Comparison of ENCODE assay signal across 19 cellular contexts in genomic region chr10:49363309-49364031, GRCh38. TPM values are rescaled to one million over a fixed set of nuclear protein-coding genes. Genes with fewer than 3 reads are reported as not detected.
DNase-seq lines count a peak whose midpoint lies in the region; ATAC-seq and TF ChIP-seq lines count a peak whose summit lies in the region.
"Had no signal": no experiment of that assay in that cellular context is flagged by ENCODE, and none has a peak within 500 bp of the region (broad histone marks: within the 10 kb centered on the region; RNA-seq: fewer than 3 reads in every experiment).

No MANE protein-coding gene starts in this region.

- no peaks in the 10 kb centered on the region for H3K4me1 ChIP-seq in RWPE2 (ENCODE audit: insufficient read depth, poor library complexity, severe bottlenecking)
- peaks cover 2 to 22% of the 10 kb centered on the region in 2 donors for H3K4me1 ChIP-seq in left lung
- H3K4me1 ChIP-seq in sigmoid colon: peaks cover 0 to 14% (median 5%) of the 10 kb centered on the region in 4 donors

- TF ChIP-seq CTCF in RWPE2 (IDR thresholded peaks at IDR 0.05; ENCODE audit: poor library complexity, severe bottlenecking) (no peak), left lung (IDR thresholded peaks at IDR 0.05) (no peak), sigmoid colon (IDR thresholded peaks at IDR 0.05) (no peak)

- H3K9me3 ChIP-seq in RWPE2 (ENCODE audit: severe bottlenecking) (no peaks in the 10 kb centered on the region), left lung (no peaks in the 10 kb centered on the region), sigmoid colon (no peaks in the 10 kb centered on the region)
- H3K9me3 ChIP-seq: SK-N-SH had no signal

- DNase-seq in D341Med (ENCODE audit: low spot score): peak; percentile 23
- DNase-seq in RWPE2 (ENCODE audit: low spot score): peak; percentile 20
- no peak for DNase-seq in left lung
- DNase-seq in sigmoid colon: peak; percentile 44
- DNase-seq in NCI-H1436 (lab: John Stamatoyannopoulos, UW): no peak
- DNase-seq in NCI-H2196 (lab: John Stamatoyannopoulos, UW; ENCODE audit: unreplicated experiment): no peak
- DNase-seq in NCI-H510A treated with DMSO at 0.1 percent for 48 hours (lab: John Stamatoyannopoulos, UW): no peak
- DNase-seq: AML-193; Karpas-422; NCI-H1436 treated with DMSO at 0.1 percent for 48 hours; NCI-H2029; NCI-H446; NK-92 treated with Interleukin-12 subunit alpha and Interleukin-12 subunit beta, amount 100 ng/mL, for 24 hours; OCI-M1; SHP77; SK-N-SH had no signal

- TF ChIP-seq POLR2A in sigmoid colon (IDR thresholded peaks at IDR 0.05): no peak

- H3K36me3 ChIP-seq in RWPE2 (ENCODE audit: low read depth): no peaks in the 10 kb centered on the region
- no peaks in the 10 kb centered on the region for H3K36me3 ChIP-seq in left lung
- no peaks in the 10 kb centered on the region for H3K36me3 ChIP-seq in sigmoid colon

- TF ChIP-seq EP300 in sigmoid colon (IDR thresholded peaks at IDR 0.05): no peak

- no peak overlapping the region for H3K27ac ChIP-seq in RWPE2 (ENCODE audit: poor library complexity, severe bottlenecking)
- no peak overlapping the region for H3K27ac ChIP-seq in left lung
- H3K27ac ChIP-seq in sigmoid colon: no peak overlapping the region
- H3K27ac ChIP-seq: C4-2B had no signal

- H3K27me3 ChIP-seq in RWPE2 (ENCODE audit: insufficient read depth, poor library complexity, severe bottlenecking): no peaks in the 10 kb centered on the region
- H3K27me3 ChIP-seq in left lung: no peaks in the 10 kb centered on the region
- H3K27me3 ChIP-seq in sigmoid colon: no peaks in the 10 kb centered on the region

- H3K4me3 ChIP-seq in RWPE2 (ENCODE audit: severe bottlenecking) (no peak overlapping the region), left lung (no peak overlapping the region), sigmoid colon (no peak overlapping the region)

- intact Hi-C loops in left lung (cut with DNase I): no loop called here
- intact Hi-C loops in sigmoid colon (cut with DNase I): no loop called here

- 80 to 86% methylated on average over 8 of the region's 8 CpGs for WGBS in sigmoid colon, 2 donors

- no peak for ATAC-seq in RWPE2 (ENCODE audit: low read depth)
- ATAC-seq in left lung: peak; percentile 27

RNA-seq across cellular contexts. Expression of gene DRGX, which starts 32.4 kb away (rescaled TPM):
- total RNA-seq in left lung: under 1 TPM in 1 of 2 donors, not detected in 1; 0.45 TPM
- total RNA-seq in sigmoid colon: not detected
- under 1 TPM in 2 of 3 donors, not detected in 1; 0.23 to 0.42 TPM for polyA plus RNA-seq in sigmoid colon
- total RNA-seq: MCF 10A had no signal
- polyA plus RNA-seq: IgD-negative memory B cell, SK-N-SH had no signal

Comparison
In these comparisons a context has a peak if more than half of its experiments do, and no peak if none do; other contexts are left out.
1. DNase-seq: peak in D341Med (single experiment), RWPE2 (single experiment) and sigmoid colon (single experiment); none in left lung (0 of 2), NCI-H1436 (single experiment), NCI-H2196 (single experiment) and NCI-H510A treated with DMSO at 0.1 percent for 48 hours (single experiment).